In genomic region chr6:156564128-156564806, GRCh38 we compare ENCODE assay signal across 8 cellular contexts.
DNase-seq lines count a peak whose midpoint lies in the region; ATAC-seq, FAIRE-seq and TF ChIP-seq lines count a peak whose summit lies in the region.

No MANE protein-coding gene starts in this region.

- no peak for TF ChIP-seq EP300 in upper lobe of left lung (IDR thresholded peaks at IDR 0.05)

- H3K27me3 ChIP-seq in SJSA1 (replicated peaks) (no peaks in the 10 kb centered on the region), upper lobe of left lung (no peaks in the 10 kb centered on the region)

- H3K4me1 ChIP-seq in SJSA1 (replicated peaks) (no peaks in the 10 kb centered on the region), upper lobe of left lung (peaks cover 0 to 13% (median 5%) of the 10 kb centered on the region in 4 donors)

- 3 to 9% methylated on average over 14 of the region's 14 CpGs for WGBS in upper lobe of left lung, 2 donors

- H3K27ac ChIP-seq in SJSA1, result no peak overlapping the region
- no peak overlapping the region for H3K27ac ChIP-seq in upper lobe of left lung

- FAIRE-seq in H54 (lab: Jason Lieb, UNC), result no peak

- H3K36me3 ChIP-seq in SJSA1 (no peaks in the 10 kb centered on the region), upper lobe of left lung (no peaks in the 10 kb centered on the region)

- TF ChIP-seq CTCF in upper lobe of left lung (IDR thresholded peaks at IDR 0.05), result peak; percentile 75 to 90 (median 87)

- H3K4me3 ChIP-seq in SJSA1 (no peak overlapping the region), upper lobe of left lung (no peak overlapping the region)

- H3K9me3 ChIP-seq in SJSA1 (replicated peaks) (peaks cover 13% of the 10 kb centered on the region), upper lobe of left lung (peaks cover 0 to 5% (median 0%) of the 10 kb centered on the region in 4 donors)

- no peak for TF ChIP-seq POLR2A in H54 (IDR thresholded peaks at IDR 0.05; ENCODE audit: low read depth, low read length)
- no peak for TF ChIP-seq POLR2A in upper lobe of left lung (IDR thresholded peaks at IDR 0.05)

- DNase-seq in GDM1 (lab: John Stamatoyannopoulos, UW) (peak; percentile 35), H54 (ENCODE audit: insufficient read length, low spot score) (peak; percentile 39), LoVo (ENCODE audit: low spot score) (peak; percentile 67), SJSA1 (ENCODE audit: low read depth in 1 of 2, low spot score in 2 of 2) (peak; percentile 39 to 52), globus pallidus (ENCODE audit: low spot score) (peak; percentile 73), pons (ENCODE audit: low spot score) (peak; percentile 75), upper lobe of left lung (peak; percentile 81 to 88)
- DNase-seq in activated naive CD4-positive, alpha-beta T cell (lab: John Stamatoyannopoulos, UW), result peak; percentile 50 to 73 (median 68)

- peak; percentile 92 to 96 for ATAC-seq in upper lobe of left lung (ENCODE audit: low FRiP score in 2 of 2)
